ENCODE assay signal across 7 cellular contexts in the genomic region with DNA sequence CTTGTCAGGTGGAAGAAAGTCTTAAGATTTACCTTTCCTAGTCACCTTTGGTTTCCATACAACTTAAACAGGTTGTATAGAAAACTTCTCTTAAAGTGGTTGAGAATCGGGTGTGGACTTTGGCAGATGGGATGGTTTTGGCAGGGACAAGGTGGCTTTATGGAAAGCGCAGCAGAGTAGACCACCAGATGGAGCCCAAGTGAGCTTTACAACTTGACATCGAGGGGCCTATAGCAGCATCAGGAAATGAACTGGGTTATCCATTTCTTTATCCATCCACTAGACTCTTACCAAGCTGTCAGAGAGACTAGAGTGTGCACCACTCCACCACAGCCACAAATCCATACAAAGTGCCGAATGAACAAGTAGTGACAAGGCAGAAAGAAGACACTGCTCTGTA.
DNase-seq lines count a peak whose midpoint lies in the region; ATAC-seq and TF ChIP-seq lines count a peak whose summit lies in the region.

No MANE protein-coding gene starts in this region.

- RAD21 ChIA-PET in HCT116 (lab: Charles Lee; ENCODE audit: low non-redundant PET in 1 of 2, low total read pairs in 2 of 2, uncharacterized antibody in 2 of 2, unreplicated experiment in 2 of 2) = interaction anchor here (0.7 to 0.9 kb wide), 3 partner anchors 216 to 261 kb away, joined by 3 to 5 read pairs (median 4); no protein-coding TSS in a partner anchor

- no peaks in the 10 kb centered on the region for H3K36me3 ChIP-seq in HCT116 (ENCODE audit: control insufficient read depth in 1 of 2, insufficient read depth in 2 of 2, low read length in 2 of 2)
- no peaks in the 10 kb centered on the region for H3K36me3 ChIP-seq in sigmoid colon

- no peaks in the 10 kb centered on the region for H3K79me2 ChIP-seq in HCT116 (ENCODE audit: insufficient read depth, low read length)

- POLR2A ChIA-PET in HCT116 (lab: Charles Lee) = no interaction called here

- H3K27me3 ChIP-seq in HCT116 (ENCODE audit: insufficient read depth, low read length) (no peaks in the 10 kb centered on the region), sigmoid colon (no peaks in the 10 kb centered on the region)

- no peaks in the 10 kb centered on the region for H3K4me1 ChIP-seq in HCT116 (ENCODE audit: control insufficient read depth in 1 of 2, insufficient read depth in 2 of 2, low read length in 2 of 2)
- peaks cover 0 to 8% (median 0%) of the 10 kb centered on the region in 4 donors for H3K4me1 ChIP-seq in sigmoid colon

- CTCF ChIA-PET in HCT116 (lab: Charles Lee) = interaction anchor here (1.0 to 2.3 kb wide), 3 partner anchors 261 to 289 kb away, joined by 3 to 12 read pairs (median 5); no protein-coding TSS in a partner anchor

- 61 to 70% methylated on average over 4 of the region's 4 CpGs for WGBS in sigmoid colon, 2 donors

- peak; percentile 75 for DNase-seq in GM12865 (ENCODE audit: low read depth)
- DNase-seq in HCT116 (ENCODE audit: low read depth, low spot score) = peak; percentile 46
- peak; percentile 61 for DNase-seq in NCI-H446 treated with DMSO at 0.1 percent for 48 hours (lab: John Stamatoyannopoulos, UW)
- DNase-seq in activated CD8-positive, alpha-beta memory T cell treated with anti-CD3 and anti-CD28 coated beads, Interleukin-2, amount 50 U/mL, for 48 hours = peak; percentile 60
- DNase-seq in glomerular endothelial cell (ENCODE audit: extremely low read depth, low read depth, low spot score) = peak; percentile 14
- no peak for DNase-seq in sigmoid colon

- H2AFZ ChIP-seq in HCT116 (ENCODE audit: low read depth, low read length, poor library complexity, severe bottlenecking) = peak overlapping the region; percentile 29

- TF ChIP-seq POLR2A in HCT116 (IDR thresholded peaks at IDR 0.05; ENCODE audit: borderline replicate concordance, extremely low read depth, insufficient read depth, insufficient read length) (no peak), sigmoid colon (IDR thresholded peaks at IDR 0.05) (no peak)

- intact Hi-C loops in HCT116 (cut with micrococcal nuclease) (loop anchor here (2.0 kb wide), 1 partner anchor 261 kb away; no protein-coding TSS in a partner anchor), sigmoid colon (cut with DNase I) (no loop called here)

- peak; percentile 68 for TF ChIP-seq RAD21 in HCT116 (IDR thresholded peaks at IDR 0.05; ENCODE audit: low read depth)

- ATAC-seq in HCT116 = peak; percentile 93
- no peak for ATAC-seq in HG03196 (IDR thresholded peaks at IDR 0.05; ENCODE audit: unreplicated experiment)

- TF ChIP-seq CTCF in GM12865 (IDR thresholded peaks at IDR 0.05; ENCODE audit: insufficient read depth, low read depth, low read length, missing control alignments) (peak; percentile 66), HCT116 (IDR thresholded peaks at IDR 0.05 in 2 of 3, conservative IDR thresholded peaks at IDR 0.05 in 1 of 3; ENCODE audit: borderline replicate concordance in 1 of 3, insufficient read depth in 1 of 3, low read depth in 2 of 3, low read length in 2 of 3) (peak; percentile 17 to 58 (median 50); a peak in 4 of 6 replicates), sigmoid colon (IDR thresholded peaks at IDR 0.05) (peak in 3 of 4 experiments; percentile 7 to 18 (median 12))

- H3K27ac ChIP-seq in HCT116 (ENCODE audit: low read depth, low read length) (no peak overlapping the region), sigmoid colon (no peak overlapping the region)

- H3K9me3 ChIP-seq in HCT116 (ENCODE audit: control insufficient read depth in 1 of 2, insufficient read depth in 1 of 2, low read depth in 1 of 2, low read length in 2 of 2) = no peaks in the 10 kb centered on the region
- H3K9me3 ChIP-seq in sigmoid colon = no peaks in the 10 kb centered on the region

- no peak overlapping the region for H3K4me2 ChIP-seq in HCT116 (ENCODE audit: low read length)

- H3K4me3 ChIP-seq in GM12865 (ENCODE audit: low read depth, low read length) (no peak overlapping the region), HCT116 (replicated peaks in 1 of 2; ENCODE audit: low read depth in 1 of 2, low read length in 2 of 2) (no peak overlapping the region), sigmoid colon (no peak overlapping the region)

- no peak for TF ChIP-seq EP300 in sigmoid colon (IDR thresholded peaks at IDR 0.05)

- no peaks in the 10 kb centered on the region for H3K9me2 ChIP-seq in HCT116 (ENCODE audit: insufficient read depth)

- H4K20me1 ChIP-seq in HCT116 (ENCODE audit: insufficient read depth) = no peaks in the 10 kb centered on the region

- no peak overlapping the region for H3K9ac ChIP-seq in HCT116 (ENCODE audit: low read length)

- BruUV-seq in HCT116 (replicated peaks; lab: Mats Ljungman, UMichigan) = no TSS peak

TF ChIP-seq in HCT116, 20 proteins besides CTCF, POLR2A, EP300 and RAD21:
- peak; percentile 19; the same call in 1 of the 2 replicates for TF ChIP-seq CBX3 (IDR thresholded peaks at IDR 0.05; ENCODE audit: low read depth)
- no peak for TF ChIP-seq CEBPB (IDR thresholded peaks at IDR 0.05; ENCODE audit: low read depth)

Comparison
In these comparisons a context has a peak if more than half of its experiments do, and no peak if none do; other contexts are left out.
1. CTCF ChIP-seq: peak in every context shown above with its lines; median percentile 66 in GM12865; 50 in HCT116; 12 in sigmoid colon.